8 cellular contexts compared by ENCODE assay signal in genomic region chr17:17849147-17849820, GRCh38. TPM values are rescaled to one million over a fixed set of nuclear protein-coding genes. Genes with fewer than 3 reads are reported as not detected.
DNase-seq lines count a peak whose midpoint lies in the region; ATAC-seq and TF ChIP-seq lines count a peak whose summit lies in the region.

No MANE protein-coding gene starts in this region.

- no peaks in the 10 kb centered on the region for H3K9me3 ChIP-seq in esophagus squamous epithelium
- H3K9me3 ChIP-seq in upper lobe of right lung = no peaks in the 10 kb centered on the region

- peaks cover 0 to 79% (median 4%) of the 10 kb centered on the region in 3 donors for H3K36me3 ChIP-seq in esophagus squamous epithelium
- peaks cover 12% of the 10 kb centered on the region for H3K36me3 ChIP-seq in rectal smooth muscle tissue (ENCODE audit: control insufficient read depth, insufficient read depth, low read length)
- no peaks in the 10 kb centered on the region for H3K36me3 ChIP-seq in upper lobe of right lung

- H3K9ac ChIP-seq in rectal smooth muscle tissue (ENCODE audit: low read length) = no peak overlapping the region

- H3K4me1 ChIP-seq in esophagus squamous epithelium = peaks cover 23 to 73% (median 28%) of the 10 kb centered on the region in 3 donors
- peaks cover 15% of the 10 kb centered on the region for H3K4me1 ChIP-seq in rectal smooth muscle tissue (ENCODE audit: control insufficient read depth, insufficient read depth, low read length)
- H3K4me1 ChIP-seq in upper lobe of right lung = peaks cover 57% of the 10 kb centered on the region

- no peak for TF ChIP-seq CTCF in esophagus squamous epithelium (IDR thresholded peaks at IDR 0.05)
- TF ChIP-seq CTCF in upper lobe of right lung (IDR thresholded peaks at IDR 0.05) = no peak

- peak; percentile 73 for ATAC-seq in GM18868 (IDR thresholded peaks at IDR 0.05; ENCODE audit: unreplicated experiment)
- ATAC-seq in upper lobe of right lung = peak; percentile 89
- ATAC-seq in GM19328 (IDR thresholded peaks at IDR 0.05; ENCODE audit: unreplicated experiment) = no peak

- intact Hi-C loops in esophagus squamous epithelium (cut with DNase I) = no loop called here
- intact Hi-C loops in upper lobe of right lung (cut with DNase I) = no loop called here

- H3K27ac ChIP-seq in esophagus squamous epithelium = peak overlapping the region; percentile 65 to 82 (median 72)
- peak overlapping the region; percentile 50 for H3K27ac ChIP-seq in rectal smooth muscle tissue (ENCODE audit: low read depth, low read length)
- peak overlapping the region; percentile 79 for H3K27ac ChIP-seq in upper lobe of right lung

- no peak for TF ChIP-seq POLR2A in esophagus squamous epithelium (IDR thresholded peaks at IDR 0.05)

- DNase-seq in NCI-H2107 (lab: John Stamatoyannopoulos, UW) = peak; percentile 49
- peak; percentile 57 for DNase-seq in activated CD8-positive, alpha-beta memory T cell treated with anti-CD3 and anti-CD28 coated beads, Interleukin-2, amount 50 U/mL, for 1 hour (ENCODE audit: extremely low read depth)
- no peak for DNase-seq in esophagus squamous epithelium (lab: John Stamatoyannopoulos, UW)
- peak; percentile 92 for DNase-seq in upper lobe of right lung
- no peak for DNase-seq in cortex of kidney (lab: John Stamatoyannopoulos, UW)

- H3K27me3 ChIP-seq in esophagus squamous epithelium = no peaks in the 10 kb centered on the region
- H3K27me3 ChIP-seq in rectal smooth muscle tissue (ENCODE audit: control insufficient read depth, insufficient read depth, low read length) = no peaks in the 10 kb centered on the region
- no peaks in the 10 kb centered on the region for H3K27me3 ChIP-seq in upper lobe of right lung

- H3K4me3 ChIP-seq in esophagus squamous epithelium = no peak overlapping the region
- no peak overlapping the region for H3K4me3 ChIP-seq in rectal smooth muscle tissue (ENCODE audit: low read length)
- H3K4me3 ChIP-seq in upper lobe of right lung = no peak overlapping the region

- 20 to 33% methylated on average over 1 to 2 of the region's 5 CpGs for WGBS in esophagus squamous epithelium, 2 donors

RNA-seq across cellular contexts. Expression of gene SREBF1, which starts 12.5 kb away (rescaled TPM):
- total RNA-seq in esophagus squamous epithelium (100 to 1,000 TPM in 2 of 4 donors, 10 to 100 TPM in 2; 55.0 to 137 (median 108) TPM), upper lobe of right lung (80.8 TPM)

Comparison
In these comparisons a context has a peak if more than half of its experiments do, and no peak if none do; other contexts are left out.
1. DNase-seq: peak in NCI-H2107 (single experiment), activated CD8-positive, alpha-beta memory T cell treated with anti-CD3 and anti-CD28 coated beads, Interleukin-2, amount 50 U/mL, for 1 hour (single experiment) and upper lobe of right lung (single experiment); none in esophagus squamous epithelium (single experiment) and cortex of kidney (single experiment).
2. Peak in every context shown above with its lines, with median percentiles within 50 percentile points of each other: H3K27ac ChIP-seq.